1 cellular context compared by ENCODE assay signal in the genomic region with DNA sequence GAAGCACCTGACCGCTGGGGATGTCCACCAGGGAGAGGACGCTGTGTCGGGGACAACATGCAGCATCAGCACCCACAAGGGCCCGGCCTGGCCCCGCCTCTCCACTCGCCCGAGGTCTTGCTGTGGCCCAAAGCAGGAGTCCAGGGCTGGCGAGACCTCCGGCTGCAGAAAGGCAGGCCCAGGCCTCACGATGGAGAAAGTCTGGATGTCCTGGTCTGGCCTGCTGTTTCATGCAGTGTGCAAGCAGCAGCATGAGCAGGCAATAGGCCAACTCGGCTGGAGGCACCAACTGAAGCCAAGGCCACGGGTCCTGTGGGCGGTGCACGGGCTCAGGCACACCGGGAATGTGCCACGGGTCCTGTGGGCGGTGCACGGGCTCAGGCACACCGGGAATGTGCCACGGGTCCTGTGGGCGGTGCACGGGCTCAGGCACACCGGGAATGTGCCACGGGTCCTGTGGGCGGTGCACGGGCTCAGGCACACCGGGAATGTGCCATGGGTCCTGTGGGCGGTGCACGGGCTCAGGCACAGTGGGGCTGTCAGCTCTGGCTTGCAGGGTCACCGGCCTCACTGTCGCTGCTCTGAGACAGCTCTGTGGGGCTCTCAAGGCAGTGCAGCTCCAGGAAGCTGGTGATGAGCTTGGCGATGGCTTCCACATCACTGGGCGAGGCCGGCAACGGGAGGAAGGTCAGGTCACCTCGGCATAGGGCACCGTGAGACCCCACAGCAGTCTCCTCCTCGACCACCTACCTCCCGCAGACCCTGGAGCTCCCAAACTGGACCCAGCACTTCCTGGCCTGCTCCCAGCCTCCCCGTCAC.
A peak's percentile ranks its signal among the peaks of the same experiment; 100 is the strongest.
TF ChIP-seq lines count a peak whose summit lies in the region.

No MANE protein-coding gene starts in this region.

TF ChIP-seq in Ishikawa, 13 proteins besides CTCF, POLR2A, EP300 and RAD21 (continued from another document):
- TF ChIP-seq, protein P1, sequence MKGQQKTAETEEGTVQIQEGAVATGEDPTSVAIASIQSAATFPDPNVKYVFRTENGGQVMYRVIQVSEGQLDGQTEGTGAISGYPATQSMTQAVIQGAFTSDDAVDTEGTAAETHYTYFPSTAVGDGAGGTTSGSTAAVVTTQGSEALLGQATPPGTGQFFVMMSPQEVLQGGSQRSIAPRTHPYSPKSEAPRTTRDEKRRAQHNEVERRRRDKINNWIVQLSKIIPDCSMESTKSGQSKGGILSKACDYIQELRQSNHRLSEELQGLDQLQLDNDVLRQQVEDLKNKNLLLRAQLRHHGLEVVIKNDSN (IDR thresholded peaks at IDR 0.05), result peak; percentile 26; the same call in 1 of the 2 replicates
- TF ChIP-seq TCF12 (IDR thresholded peaks at IDR 0.05; ENCODE audit: low read depth) (peak; percentile 91), EGR1 (IDR thresholded peaks at IDR 0.05) (peak; percentile 89)
TF ChIP-seq in Ishikawa: peak in this region for 7.
